Comparison of ENCODE assay signal across 20 cellular contexts in genomic region chr15:49814709-49815108, GRCh38.
DNase-seq lines count a peak whose midpoint lies in the region; ATAC-seq, FAIRE-seq and TF ChIP-seq lines count a peak whose summit lies in the region.
"Had no signal": no experiment of that assay in that cellular context is flagged by ENCODE, and none has a peak within 500 bp of the region (broad histone marks: within the 10 kb centered on the region; RNA-seq: fewer than 3 reads in every experiment).

No MANE protein-coding gene starts in this region.

- DNase-seq in Right ventricle myocardium inferior (ENCODE audit: missing footprints) (no peak), right cardiac atrium (no peak), RPMI7951 (ENCODE audit: low read depth) (peak; percentile 56), myocyte (ENCODE audit: low read depth) (peak; percentile 61), D721Med (ENCODE audit: insufficient read length, low spot score) (no peak), NCI-H146 (lab: John Stamatoyannopoulos, UW) (no peak), omental fat pad (ENCODE audit: low spot score) (no peak)
- DNase-seq: Caco-2, DMS79 treated with DMSO at 0.1 percent for 48 hours, GDM1, MM.1S, NCI-H1436, NCI-H2081 treated with DMSO at 0.1 percent for 48 hours, NCI-H69, Peyer's patch had no signal

- H4K20me1 ChIP-seq in KMS-11 (ENCODE audit: insufficient read depth) = no peaks in the 10 kb centered on the region

- intact Hi-C loops in Right ventricle myocardium inferior (cut with DNase I) (no loop called here), right cardiac atrium (cut with DNase I) (loop anchor here in 1 of 4 donors (10.0 kb wide), 1 partner anchor 50 kb away; no protein-coding TSS in a partner anchor)

- H3K9ac ChIP-seq in KMS-11 = no peak overlapping the region

- H3K36me3 ChIP-seq in KMS-11 (ENCODE audit: insufficient read depth) = no peaks in the 10 kb centered on the region
- H3K36me3 ChIP-seq: Peyer's patch had no signal

- H3K27me3 ChIP-seq in right cardiac atrium (ENCODE audit: control insufficient read depth, insufficient read depth) (no peaks in the 10 kb centered on the region), KMS-11 (ENCODE audit: insufficient read depth, low read depth) (no peaks in the 10 kb centered on the region)
- H3K27me3 ChIP-seq: Peyer's patch had no signal

- no peaks in the 10 kb centered on the region for H3K9me3 ChIP-seq in right cardiac atrium (ENCODE audit: control insufficient read depth, low read length)
- H3K9me3 ChIP-seq: Caco-2, Peyer's patch had no signal

- 53% methylated on average over 1 of the region's 1 CpG for WGBS in right cardiac atrium

- H3K79me2 ChIP-seq in KMS-11 (ENCODE audit: insufficient read depth, low read depth) = no peaks in the 10 kb centered on the region

- H3K4me1 ChIP-seq in right cardiac atrium (ENCODE audit: control insufficient read depth, insufficient read depth, low read length) (no peaks in the 10 kb centered on the region), KMS-11 (ENCODE audit: low read depth, poor library complexity, severe bottlenecking) (peaks cover 17% of the 10 kb centered on the region)
- H3K4me1 ChIP-seq: Caco-2, Peyer's patch had no signal

- H2AFZ ChIP-seq in KMS-11 (ENCODE audit: low read depth) = no peak overlapping the region

- H3K4me3 ChIP-seq in right cardiac atrium (ENCODE audit: low read length) (no peak overlapping the region), KMS-11 (IDR thresholded peaks at IDR 0.05; ENCODE audit: insufficient read depth, low read depth, low read length) (no peak overlapping the region)
- H3K4me3 ChIP-seq: A549, K562, Peyer's patch had no signal

- TF ChIP-seq CTCF in KMS-11 (conservative IDR thresholded peaks at IDR 0.05; ENCODE audit: low read depth, low read length) (no peak), D721Med (IDR thresholded peaks at IDR 0.05; ENCODE audit: insufficient read depth, missing control alignments) (no peak), omental fat pad (IDR thresholded peaks at IDR 0.05) (no peak)

- ATAC-seq in Right ventricle myocardium inferior (peak; percentile 68), right cardiac atrium (no peak), omental fat pad (ENCODE audit: low FRiP score) (no peak)
- ATAC-seq: A549, K562 had no signal

- FAIRE-seq in D721Med (lab: Jason Lieb, UNC) = no peak
- FAIRE-seq: GM12892, HTR-8/SVneo, K562 had no signal

- peak overlapping the region; percentile 34; the same call in 1 of the 2 replicates for H3K4me2 ChIP-seq in KMS-11
- H3K4me2 ChIP-seq: A549 had no signal

- H3K27ac ChIP-seq in right cardiac atrium (ENCODE audit: low read length) = no peak overlapping the region
- H3K27ac ChIP-seq in KMS-11 = no peak overlapping the region
- H3K27ac ChIP-seq: A549, Peyer's patch had no signal

Comparison
In these comparisons a context has a peak if more than half of its experiments do, and no peak if none do; other contexts are left out.
1. DNase-seq: peak in RPMI7951 (single experiment) and myocyte (single experiment); none in Right ventricle myocardium inferior (single experiment), right cardiac atrium (0 of 3), D721Med (single experiment), NCI-H146 (single experiment) and omental fat pad (single experiment).